8 cellular contexts compared by ENCODE assay signal in genomic region chr1:24413350-24414163, GRCh38.
DNase-seq lines count a peak whose midpoint lies in the region; ATAC-seq, FAIRE-seq and TF ChIP-seq lines count a peak whose summit lies in the region.

TSS of gene STPG1 (minus strand) at chr1:24413782. CDS start at chr1:24401388, 12,394 bp downstream.

- no peaks in the 10 kb centered on the region for H3K27me3 Mint-ChIP-seq in memory B cell

- ATAC-seq in HG03565 (IDR thresholded peaks at IDR 0.05; ENCODE audit: unreplicated experiment) (peak; percentile 28), memory B cell (ENCODE audit: low read depth) (peak; percentile 18), GM18907 (IDR thresholded peaks at IDR 0.05; ENCODE audit: unreplicated experiment) (no peak)

- TF ChIP-seq CTCF in D721Med (IDR thresholded peaks at IDR 0.05; ENCODE audit: insufficient read depth, missing control alignments): no peak

- no peaks in the 10 kb centered on the region for H3K9me3 Mint-ChIP-seq in memory B cell

- FAIRE-seq in D721Med (lab: Jason Lieb, UNC) (no peak), endometrium (lab: Jason Lieb, UNC) (peak; percentile 75)

- peak within 1 kb of the TSS; percentile 94 for H3K27ac Mint-ChIP-seq in memory B cell

- DNase-seq in D721Med (ENCODE audit: insufficient read length, low spot score) (peak; percentile 47), NOMO-1 treated with dmso at 0.1 percent for 144 hours (lab: John Stamatoyannopoulos, UW; ENCODE audit: unreplicated experiment) (peak; percentile 84), memory B cell (ENCODE audit: low spot score in 2 of 2) (peak; percentile 80 to 89)
- DNase-seq in activated CD8-positive, alpha-beta memory T cell treated with anti-CD3 and anti-CD28 coated beads, Interleukin-2, amount 50 U/mL, for 4 hours: peak; percentile 74
- DNase-seq in stimulated activated CD8-positive, alpha-beta memory T cell treated with anti-CD3 and anti-CD28 coated beads, Interleukin-12 subunit alpha, Interleukin-12 subunit beta, amount 100 ng/mL, for 1 hour (ENCODE audit: low read depth): peak; percentile 50

- peaks cover 48% of the 10 kb centered on the region for H3K4me1 Mint-ChIP-seq in memory B cell

- peak within 1 kb of the TSS; percentile 99 for H3K4me3 Mint-ChIP-seq in memory B cell

- no peaks in the 10 kb centered on the region for H3K36me3 Mint-ChIP-seq in memory B cell
